In genomic region chr20:47357296-47358051, GRCh38 we compare ENCODE assay signal across 8 cellular contexts. TPM values are rescaled to one million over a fixed set of nuclear protein-coding genes. Genes with fewer than 3 reads are reported as not detected.
A peak's percentile ranks its signal among the peaks of the same experiment; 100 is the strongest.
DNase-seq lines count a peak whose midpoint lies in the region; ATAC-seq lines count a peak whose summit lies in the region.

No MANE protein-coding gene starts in this region.

- peak overlapping the region; percentile 100 for H2BK5ac ChIP-seq in mesenchymal stem cell (ENCODE audit: low read depth, low read length, poor library complexity, severe bottlenecking)

- H4K91ac ChIP-seq in mesenchymal stem cell (ENCODE audit: low read length): peak overlapping the region; percentile 98

- H3K9ac ChIP-seq in mesenchymal stem cell (ENCODE audit: low read length): peak overlapping the region; percentile 88

- peak overlapping the region in 1 of 2 experiments; percentile 91 for H3K14ac ChIP-seq in mesenchymal stem cell (ENCODE audit: low read length in 2 of 2)

- peak overlapping the region; percentile 99 for H2BK120ac ChIP-seq in mesenchymal stem cell (ENCODE audit: low read depth, low read length)

- peak overlapping the region; percentile 97 for H4K8ac ChIP-seq in mesenchymal stem cell (ENCODE audit: low read length)

- ATAC-seq in HG03135 (IDR thresholded peaks at IDR 0.05; ENCODE audit: unreplicated experiment): peak; percentile 42

- no peaks in the 10 kb centered on the region for H3K9me3 ChIP-seq in mesenchymal stem cell (ENCODE audit: control insufficient read depth, low read length)

- H2AK5ac ChIP-seq in mesenchymal stem cell (ENCODE audit: low read length, severe bottlenecking): peak overlapping the region; percentile 88

- 3% methylated on average over 29 of the region's 30 CpGs for WGBS in mesenchymal stem cell

- H2BK12ac ChIP-seq in mesenchymal stem cell (ENCODE audit: low read length in 2 of 2): peak overlapping the region; percentile 88 to 89

- DNase-seq in SIG-M5 treated with dmso at 0.1 percent for 504 hours (lab: John Stamatoyannopoulos, UW; ENCODE audit: unreplicated experiment) (peak; percentile 100), SIG-M5 (lab: John Stamatoyannopoulos, UW) (no peak), NCI-H510A (lab: John Stamatoyannopoulos, UW) (peak; percentile 92), mesenchymal stem cell (peak; percentile 99)
- peak; percentile 78 to 79 for DNase-seq in activated CD4-positive, alpha-beta T cell treated with anti-CD3 and anti-CD28 coated beads, Interleukin-2, amount 50 U/mL, for 48 hours
- peak; percentile 48 for DNase-seq in effector CD4-positive, alpha-beta T cell
- DNase-seq in stimulated activated CD8-positive, alpha-beta memory T cell treated with anti-CD3 and anti-CD28 coated beads, Interleukin-12 subunit alpha, Interleukin-12 subunit beta, amount 100 ng/mL, for 1 hour (ENCODE audit: low read depth): peak; percentile 27

- H3K36me3 ChIP-seq in mesenchymal stem cell (ENCODE audit: control insufficient read depth in 1 of 2, insufficient read depth in 2 of 2, low read depth in 1 of 2, low read length in 2 of 2): no peaks in the 10 kb centered on the region

- no peaks in the 10 kb centered on the region for H3K27me3 ChIP-seq in mesenchymal stem cell (ENCODE audit: control insufficient read depth in 1 of 2, insufficient read depth in 1 of 2, low read length in 2 of 2)

- H3K79me1 ChIP-seq in mesenchymal stem cell (replicated peaks; ENCODE audit: low read length, poor library complexity, severe bottlenecking): no peaks in the 10 kb centered on the region

- H3K27ac ChIP-seq in mesenchymal stem cell (ENCODE audit: low read length, poor library complexity, severe bottlenecking): peak overlapping the region; percentile 100

- no peak overlapping the region for H3K4me3 ChIP-seq in mesenchymal stem cell (ENCODE audit: insufficient read depth in 1 of 2, low read depth in 1 of 2, low read length in 2 of 2)

- no peak overlapping the region for H2AFZ ChIP-seq in mesenchymal stem cell (ENCODE audit: low read depth, low read length)

- no peak overlapping the region for H3K4me2 ChIP-seq in mesenchymal stem cell (ENCODE audit: low read length, poor library complexity, severe bottlenecking)

- peak overlapping the region in 1 of 2 experiments; percentile 14 for H3K23ac ChIP-seq in mesenchymal stem cell (ENCODE audit: low read length in 2 of 2)

- H2BK15ac ChIP-seq in mesenchymal stem cell (ENCODE audit: low read depth, poor library complexity, severe bottlenecking): peak overlapping the region; percentile 82

- peak overlapping the region; percentile 93 to 94 for H3K18ac ChIP-seq in mesenchymal stem cell (ENCODE audit: low read depth in 1 of 2, low read length in 2 of 2)

- H3K4me1 ChIP-seq in mesenchymal stem cell (ENCODE audit: control insufficient read depth, insufficient read depth, low read depth, low read length): peaks cover 45% of the 10 kb centered on the region

- H3K4ac ChIP-seq in mesenchymal stem cell (ENCODE audit: low read depth in 1 of 2, low read length in 2 of 2): peak overlapping the region; percentile 88 to 100

RNA-seq across cellular contexts. Expression of gene ZMYND8, which starts 1.0 kb away (rescaled TPM):
- 21.6 TPM for polyA plus RNA-seq in mesenchymal stem cell (2013, experiment 1 of 2)
- polyA plus RNA-seq in mesenchymal stem cell (2013, experiment 2 of 2): 24.4 TPM
